11 cellular contexts compared by ENCODE assay signal in genomic region chr12:46494424-46494823, GRCh38.
A peak's percentile ranks its signal among the peaks of the same experiment; 100 is the strongest.
DNase-seq lines count a peak whose midpoint lies in the region; ATAC-seq and TF ChIP-seq lines count a peak whose summit lies in the region.
"Had no signal": no experiment of that assay in that cellular context is flagged by ENCODE, and none has a peak within 500 bp of the region (broad histone marks: within the 10 kb centered on the region; RNA-seq: fewer than 3 reads in every experiment).

No MANE protein-coding gene starts in this region.

- H3K36me3 Mint-ChIP-seq in T-cell: no peaks in the 10 kb centered on the region

- H3K36me3 ChIP-seq in HEK293 (ENCODE audit: control insufficient read depth in 2 of 2, insufficient read depth in 1 of 2, low read length in 2 of 2) (no peaks in the 10 kb centered on the region), adrenal gland (replicated peaks in 1 of 2) (no peaks in the 10 kb centered on the region), testis (ENCODE audit: low read depth, missing control alignments) (no peaks in the 10 kb centered on the region)

- no peak overlapping the region for H3K4me3 Mint-ChIP-seq in T-cell
- H3K4me3 Mint-ChIP-seq: activated B cell treated with CpG ODN at 0.5 μM for 24 hours had no signal

- no peak for TF ChIP-seq CTCF in HEK293 (tag by site-specific recombination; IDR thresholded peaks at IDR 0.05)
- no peak for TF ChIP-seq CTCF in adrenal gland (IDR thresholded peaks at IDR 0.05)
- no peak for TF ChIP-seq CTCF in testis (IDR thresholded peaks at IDR 0.05)
- TF ChIP-seq CTCF in GM10248 (IDR thresholded peaks at IDR 0.05; ENCODE audit: control extremely low read depth, extremely low read depth, low read depth, missing control alignments): no peak

- CTCF ChIA-PET in HEK293 (lab: Yijun Ruan, JAX): no interaction called here
- CTCF ChIA-PET in GM10248 (lab: Yijun Ruan, JAX): interaction anchor here (1.0 kb wide), 1 partner anchor 11 kb away, joined by 3 read pairs; no protein-coding TSS in a partner anchor
- CTCF ChIA-PET in T-cell (lab: Charles Lee): no interaction called here

- WGBS in adrenal gland, 4 donors: 18 to 27% (median 20%) methylated on average over 1 of the region's 1 CpG
- 23 to 29% methylated on average over 1 of the region's 1 CpG for WGBS in testis, 2 donors

- H3K27ac Mint-ChIP-seq in T-cell: no peak overlapping the region
- H3K27ac Mint-ChIP-seq: activated B cell treated with CpG ODN at 0.5 μM for 24 hours had no signal

- H3K9me3 ChIP-seq in HEK293 (ENCODE audit: control insufficient read depth, insufficient read depth, low read depth, low read length) (no peaks in the 10 kb centered on the region), adrenal gland (replicated peaks in 1 of 3) (no peaks in the 10 kb centered on the region), testis (no peaks in the 10 kb centered on the region)

- H3K27ac ChIP-seq in HEK293 (ENCODE audit: extremely low read depth, low read depth, low read length): no peak overlapping the region
- peak overlapping the region; percentile 15 to 76 (median 38) for H3K27ac ChIP-seq in adrenal gland
- peak overlapping the region; percentile 60 for H3K27ac ChIP-seq in testis

- no peak for ATAC-seq in HG02610 (IDR thresholded peaks at IDR 0.05; ENCODE audit: unreplicated experiment)
- no peak for ATAC-seq in T-cell (replicated peaks in 1 of 4)

- intact Hi-C loops in adrenal gland (cut with DNase I) (no loop called here), testis (cut with DNase I; ENCODE audit: low total_unique reads) (no loop called here)

- no peaks in the 10 kb centered on the region for H3K27me3 Mint-ChIP-seq in T-cell
- H3K27me3 Mint-ChIP-seq: activated B cell treated with CpG ODN at 0.5 μM for 24 hours had no signal

- POLR2A ChIA-PET in HEK293 (lab: Yijun Ruan, JAX) (interaction anchor here (0.8 to 1.5 kb wide), 3 partner anchors 62 to 129 kb away, joined by 3 to 6 read pairs (median 3); no protein-coding TSS in a partner anchor), GM10248 (lab: Yijun Ruan, JAX) (no interaction called here), T-cell (lab: Charles Lee) (no interaction called here)

- H3K27me3 ChIP-seq in adrenal gland (no peaks in the 10 kb centered on the region), testis (no peaks in the 10 kb centered on the region)

- DNase-seq in adrenal gland: no peak
- DNase-seq in iPS DF 4.7 (ENCODE audit: extremely low read depth, low spot score): peak; percentile 79
- DNase-seq in testis: no peak
- DNase-seq in GM10248 (ENCODE audit: extremely low spot score): no peak
- no peak for DNase-seq in UCSD-AML1 (lab: John Stamatoyannopoulos, UW; ENCODE audit: unreplicated experiment)
- no peak for DNase-seq in T-cell
- DNase-seq: activated B cell treated with CpG ODN at 0.5 μM for 24 hours, islet precursor cell, NCI-H446 had no signal

- H3K9me3 Mint-ChIP-seq in T-cell: peaks cover 0 to 3% (median 0%) of the 10 kb centered on the region in 3 donors
- H3K9me3 Mint-ChIP-seq: activated B cell treated with CpG ODN at 0.5 μM for 24 hours had no signal

- TF ChIP-seq POLR2A in adrenal gland (IDR thresholded peaks at IDR 0.05): no peak
- TF ChIP-seq POLR2A in testis (IDR thresholded peaks at IDR 0.05): no peak

- no peaks in the 10 kb centered on the region for H3K4me1 Mint-ChIP-seq in T-cell
- H3K4me1 Mint-ChIP-seq: activated B cell treated with CpG ODN at 0.5 μM for 24 hours had no signal

- H3K4me3 ChIP-seq in HEK293 (ENCODE audit: low read depth, low read length) (no peak overlapping the region), adrenal gland (peak overlapping the region in 1 of 4 donors; percentile 13), testis (no peak overlapping the region)

- peaks cover 12% of the 10 kb centered on the region for H3K4me1 ChIP-seq in HEK293 (ENCODE audit: control insufficient read depth, insufficient read depth, low read length)
- H3K4me1 ChIP-seq in adrenal gland (replicated peaks in 1 of 2): peaks cover 23 to 38% of the 10 kb centered on the region in 2 donors
- peaks cover 52% of the 10 kb centered on the region for H3K4me1 ChIP-seq in testis

TF ChIP-seq in HEK293, 187 proteins besides CTCF, POLR2A, EP300 and RAD21:
- no peak for TF ChIP-seq YY2 (tag by site-specific recombination; IDR thresholded peaks at IDR 0.05)
- TF ChIP-seq PRDM1 (tag by site-specific recombination; IDR thresholded peaks at IDR 0.05): peak; percentile 58
- peak; percentile 63 for TF ChIP-seq PRDM10 (tag by site-specific recombination; IDR thresholded peaks at IDR 0.05)
